ENCODE assay signal across 20 cellular contexts in the genomic region with DNA sequence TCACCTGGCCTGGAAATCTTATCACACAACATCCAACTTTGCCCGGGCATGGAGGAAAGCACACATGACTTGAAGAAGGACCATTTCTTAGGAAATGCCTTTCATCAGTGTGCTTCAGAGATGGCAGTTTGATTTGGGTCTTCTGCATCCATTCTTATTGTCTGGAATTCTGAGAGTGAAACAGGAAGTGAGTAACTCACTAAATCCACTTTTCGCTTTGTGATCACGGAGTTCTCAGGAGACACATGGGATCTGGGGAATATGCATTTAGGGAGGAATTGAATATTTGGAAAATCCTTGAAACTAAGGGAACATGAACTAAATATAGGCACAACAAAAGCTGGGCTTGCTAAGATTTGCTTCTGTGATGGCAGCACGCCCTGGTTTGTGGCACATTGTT.
"Had no signal": no experiment of that assay in that cellular context is flagged by ENCODE, and none has a peak within 500 bp of the region (broad histone marks: within the 10 kb centered on the region; RNA-seq: fewer than 3 reads in every experiment).

No MANE protein-coding gene starts in this region.

- H3K36me3 ChIP-seq: gastroesophageal sphincter, heart right ventricle, neural progenitor cell, pancreas, sigmoid colon, tibial artery had no signal

- H3K4me1 ChIP-seq: gastroesophageal sphincter, neural progenitor cell, pancreas, sigmoid colon, tibial artery had no signal

- ATAC-seq: activated naive CD4-positive, alpha-beta T cell treated with anti-CD3 and anti-CD28 coated beads, Interleukin-2, amount 50 U/mL, for 72 hours; gastroesophageal sphincter; heart right ventricle; left colon; pancreas; stimulated activated naive B cell treated with anti-CD40 and anti-IgM and Interleukin-4, amounts not matched to agents 10 μg/mL and 1 μg/mL and 100 μg/mL, for 72 hours; T-cell had no signal

- FAIRE-seq: pancreas, urothelium cell line had no signal

- H3K27me3 ChIP-seq: gastroesophageal sphincter, heart right ventricle, neural progenitor cell, pancreas, sigmoid colon, tibial artery had no signal

- H3K9ac ChIP-seq: neural progenitor cell had no signal

- DNase-seq: activated CD4-positive, alpha-beta T cell treated with anti-CD3 and anti-CD28 coated beads for 1 hour; activated CD4-positive, alpha-beta T cell treated with anti-CD3 and anti-CD28 coated beads, Interleukin-2, amount 50 U/mL, for 48 hours; activated T-cell treated with anti-CD3 and anti-CD28 coated beads, Interleukin-2, amount 50 U/mL, for 1 hour; effector CD8-positive, alpha-beta T cell; heart right ventricle; left colon; naive B cell; pancreas; sigmoid colon; stimulated activated naive B cell treated with anti-CD40 and anti-IgM and Interleukin-4, amounts not matched to agents 10 μg/mL and 1 μg/mL and 100 μg/mL, for 72 hours; T-cell; T1000; tibial artery had no signal

- H3K4me2 ChIP-seq: neural progenitor cell had no signal

- H3K9me3 ChIP-seq: pancreas, sigmoid colon, tibial artery had no signal

- H2AFZ ChIP-seq: neural progenitor cell had no signal

- H3K4me3 ChIP-seq: coronary artery, gastroesophageal sphincter, heart right ventricle, lung, neural progenitor cell, pancreas, sigmoid colon, tibial artery had no signal

- H3K27ac ChIP-seq: coronary artery, gastroesophageal sphincter, heart right ventricle, neural progenitor cell, pancreas, sigmoid colon, tibial artery, VCaP had no signal
